22 cellular contexts compared by ENCODE assay signal in the genomic region with DNA sequence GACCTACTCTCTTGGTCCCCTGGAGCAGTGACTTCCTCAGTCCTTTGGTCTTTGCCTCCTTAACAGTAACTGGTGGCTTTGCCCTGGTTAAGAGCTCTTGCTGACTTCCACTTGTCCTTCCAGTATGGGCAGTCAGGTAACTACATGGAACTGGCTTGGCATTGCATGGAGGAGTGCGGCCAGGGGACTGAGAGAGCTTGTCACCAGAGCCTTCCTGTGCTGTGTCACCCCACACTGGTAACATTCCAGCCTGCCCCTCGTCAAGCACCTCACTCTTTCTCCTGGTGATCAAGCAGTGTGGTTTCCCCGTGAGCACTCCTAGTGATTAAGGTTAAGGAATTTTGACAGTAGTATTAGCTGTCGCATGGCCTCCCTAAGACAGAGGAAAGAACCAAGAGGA. TPM values are rescaled to one million over a fixed set of nuclear protein-coding genes. Genes with fewer than 3 reads are reported as not detected.
DNase-seq lines count a peak whose midpoint lies in the region; ATAC-seq and TF ChIP-seq lines count a peak whose summit lies in the region.
"Had no signal": no experiment of that assay in that cellular context is flagged by ENCODE, and none has a peak within 500 bp of the region (broad histone marks: within the 10 kb centered on the region; RNA-seq: fewer than 3 reads in every experiment).

No MANE protein-coding gene starts in this region.

- intact Hi-C loops in Right ventricle myocardium superior (cut with DNase I) (no loop called here), left lung (cut with DNase I) (no loop called here), thyroid gland (cut with DNase I) (no loop called here)
- intact Hi-C loops in CD4-positive, alpha-beta memory T cell (cut with micrococcal nuclease): no loop called here

- H3K4me3 ChIP-seq in left lung (no peak overlapping the region), thyroid gland (replicated peaks in 1 of 3) (no peak overlapping the region)
- no peak overlapping the region for H3K4me3 ChIP-seq in CD4-positive, alpha-beta memory T cell (ENCODE audit: low read length in 2 of 2)
- H3K4me3 ChIP-seq: GM23338, MG63 had no signal

- 69 to 71% methylated on average over 4 of the region's 4 CpGs for WGBS in thyroid gland, 2 donors

- TF ChIP-seq CTCF in left lung (IDR thresholded peaks at IDR 0.05): no peak
- no peak for TF ChIP-seq CTCF in thyroid gland (IDR thresholded peaks at IDR 0.05)
- no peak for TF ChIP-seq CTCF in RWPE1 (conservative IDR thresholded peaks at IDR 0.05; ENCODE audit: low read depth)

- POLR2A ChIA-PET in CD4-positive, alpha-beta memory T cell (lab: Charles Lee; ENCODE audit: partially characterized antibody): interaction anchor here (1.1 kb wide), 1 partner anchor 36 kb away, joined by 4 read pairs; a partner anchor contains a TSS
- POLR2A ChIA-PET in RWPE1 (lab: Yijun Ruan, JAX; ENCODE audit: low non-redundant PET): no interaction called here

- no peak overlapping the region for H3K4me3 Mint-ChIP-seq in CD4-positive, alpha-beta memory T cell
- H3K4me3 Mint-ChIP-seq: GM23338, IgD-negative memory B cell had no signal

- no peak for DNase-seq in activated naive CD4-positive, alpha-beta T cell treated with anti-CD3 and anti-CD28 coated beads, Interleukin-2, amount 50 U/mL, for 72 hours (ENCODE audit: low spot score in 2 of 2)
- DNase-seq in activated naive CD4-positive, alpha-beta T cell treated with anti-CD3 and anti-CD28 coated beads, Interleukin-2, amount 50 U/mL, for 16 hours: no peak
- DNase-seq in Right ventricle myocardium superior: no peak
- no peak for DNase-seq in left lung
- peak; percentile 69 to 71 for DNase-seq in thyroid gland
- DNase-seq in CD4-positive, alpha-beta memory T cell: no peak
- DNase-seq in RWPE1 (ENCODE audit: low spot score): no peak
- DNase-seq: 8988T, DMS153, GF-D8, Karpas-422, MG63, NCI-H1092, NCI-H1436 treated with DMSO at 0.1 percent for 48 hours, NCI-H2029, NCI-H345, NCI-H526, PC-3 had no signal

- peaks cover 9 to 29% of the 10 kb centered on the region in 2 donors for H3K36me3 Mint-ChIP-seq in activated naive CD4-positive, alpha-beta T cell treated with anti-CD3 and anti-CD28 coated beads, Interleukin-2, amount 50 U/mL, for 72 hours
- peaks cover 74 to 90% of the 10 kb centered on the region in 2 donors for H3K36me3 Mint-ChIP-seq in CD4-positive, alpha-beta memory T cell

- H3K4me1 ChIP-seq in left lung (peaks cover 0 to 7% of the 10 kb centered on the region in 2 donors), thyroid gland (peaks cover 66 to 76% of the 10 kb centered on the region in 2 donors)
- no peaks in the 10 kb centered on the region for H3K4me1 ChIP-seq in CD4-positive, alpha-beta memory T cell (ENCODE audit: insufficient read depth, low read length)

- no peak overlapping the region for H3K27ac ChIP-seq in left lung
- peak overlapping the region; percentile 81 to 99 (median 96) for H3K27ac ChIP-seq in thyroid gland
- no peak overlapping the region for H3K27ac ChIP-seq in CD4-positive, alpha-beta memory T cell (ENCODE audit: low read depth, low read length)
- H3K27ac ChIP-seq in RWPE1: no peak overlapping the region

- H3K27me3 ChIP-seq in left lung (no peaks in the 10 kb centered on the region), thyroid gland (no peaks in the 10 kb centered on the region)
- H3K27me3 ChIP-seq in CD4-positive, alpha-beta memory T cell (ENCODE audit: insufficient read depth, low read length): no peaks in the 10 kb centered on the region
- H3K27me3 ChIP-seq: MG63 had no signal

- peak overlapping the region; percentile 37 to 41 for H3K27ac Mint-ChIP-seq in activated naive CD4-positive, alpha-beta T cell treated with anti-CD3 and anti-CD28 coated beads, Interleukin-2, amount 50 U/mL, for 72 hours
- peak overlapping the region in 3 of 7 donors; percentile 14 to 62 (median 47) for H3K27ac Mint-ChIP-seq in CD4-positive, alpha-beta memory T cell
- H3K27ac Mint-ChIP-seq: GM23338 had no signal

- H3K36me3 ChIP-seq in left lung: peaks cover 0 to 100% of the 10 kb centered on the region in 2 donors
- peaks cover 54 to 73% of the 10 kb centered on the region in 2 donors for H3K36me3 ChIP-seq in thyroid gland
- H3K36me3 ChIP-seq in CD4-positive, alpha-beta memory T cell (ENCODE audit: insufficient read depth, low read length): peaks cover 87% of the 10 kb centered on the region

- TF ChIP-seq POLR2A in thyroid gland (IDR thresholded peaks at IDR 0.05): peak in 1 of 2 donors; percentile 9

- peaks cover 0 to 1% (median 0%) of the 10 kb centered on the region in 4 donors for H3K4me1 Mint-ChIP-seq in CD4-positive, alpha-beta memory T cell

- CTCF ChIA-PET in CD4-positive, alpha-beta memory T cell (lab: Charles Lee; ENCODE audit: partially characterized antibody): no interaction called here
- CTCF ChIA-PET in RWPE1 (lab: Yijun Ruan, JAX): interaction anchor here (1.2 to 2.1 kb wide), 2 partner anchors 15 to 21 kb away, joined by 4 to 7 read pairs; no protein-coding TSS in a partner anchor

- no peaks in the 10 kb centered on the region for H3K27me3 Mint-ChIP-seq in CD4-positive, alpha-beta memory T cell
- H3K27me3 Mint-ChIP-seq: IgD-negative memory B cell had no signal

- H3K9me3 Mint-ChIP-seq in activated naive CD4-positive, alpha-beta T cell treated with anti-CD3 and anti-CD28 coated beads, Interleukin-2, amount 50 U/mL, for 72 hours: no peaks in the 10 kb centered on the region
- no peaks in the 10 kb centered on the region for H3K9me3 Mint-ChIP-seq in CD4-positive, alpha-beta memory T cell
- H3K9me3 Mint-ChIP-seq: GM23338, IgD-negative memory B cell had no signal

- no peaks in the 10 kb centered on the region for H3K9me3 ChIP-seq in left lung
- no peaks in the 10 kb centered on the region for H3K9me3 ChIP-seq in thyroid gland
- no peaks in the 10 kb centered on the region for H3K9me3 ChIP-seq in CD4-positive, alpha-beta memory T cell (ENCODE audit: control insufficient read depth in 1 of 2, low read length in 2 of 2)
- H3K9me3 ChIP-seq: MG63 had no signal

- no peak for ATAC-seq in activated naive CD4-positive, alpha-beta T cell treated with anti-CD3 and anti-CD28 coated beads, Interleukin-2, amount 50 U/mL, for 72 hours
- ATAC-seq in Right ventricle myocardium superior (ENCODE audit: poor library complexity): peak; percentile 58
- ATAC-seq in left lung: peak; percentile 43
- ATAC-seq in GM18873 (IDR thresholded peaks at IDR 0.05; ENCODE audit: low FRiP score, unreplicated experiment): no peak
- ATAC-seq: GM23338, HCT116, PC-3 had no signal

RNA-seq across cellular contexts. Expression of a gene that starts 19.3 kb away (rescaled TPM):
- 1 to 10 TPM in 1 of 2 donors, under 1 TPM in 1; 0.16 to 1.7 TPM for total RNA-seq in activated naive CD4-positive, alpha-beta T cell treated with anti-CD3 and anti-CD28 coated beads, Interleukin-2, amount 50 U/mL, for 72 hours
- total RNA-seq in Right ventricle myocardium superior (4.2 TPM), left lung (1 to 10 TPM; 6.2 to 7.4 TPM), thyroid gland (100 to 1,000 TPM; 102 to 241 (median 123) TPM)
- under 1 TPM; 0.33 to 0.70 TPM for total RNA-seq in CD4-positive, alpha-beta memory T cell
- under 1 TPM; 0.32 to 0.95 TPM for polyA plus RNA-seq in CD4-positive, alpha-beta memory T cell

RNA-seq across cellular contexts. Expression of a gene that starts 30.6 kb away (rescaled TPM):
- 100 to 1,000 TPM; 167 to 264 TPM for total RNA-seq in activated naive CD4-positive, alpha-beta T cell treated with anti-CD3 and anti-CD28 coated beads, Interleukin-2, amount 50 U/mL, for 72 hours
- total RNA-seq in Right ventricle myocardium superior (94.9 TPM), left lung (100 to 1,000 TPM; 554 to 728 TPM), thyroid gland (1,000 to 10,000 TPM; 1,046 to 3,819 (median 1,394) TPM)
- total RNA-seq in CD4-positive, alpha-beta memory T cell: 100 to 1,000 TPM; 247 to 271 TPM
- 100 to 1,000 TPM; 616 to 730 TPM for polyA plus RNA-seq in CD4-positive, alpha-beta memory T cell

RNA-seq across cellular contexts. Expression of a gene that starts 36.4 kb away (rescaled TPM):
- 100 to 1,000 TPM in 1 of 2 donors, 10 to 100 TPM in 1; 58.8 to 128 TPM for total RNA-seq in activated naive CD4-positive, alpha-beta T cell treated with anti-CD3 and anti-CD28 coated beads, Interleukin-2, amount 50 U/mL, for 72 hours
- total RNA-seq in Right ventricle myocardium superior (86.3 TPM), left lung (100 to 1,000 TPM; 150 to 160 TPM), thyroid gland (100 to 1,000 TPM; 184 to 348 (median 211) TPM)
- 100 to 1,000 TPM; 147 to 155 TPM for total RNA-seq in CD4-positive, alpha-beta memory T cell
- 10 to 100 TPM; 58.3 to 73.6 TPM for polyA plus RNA-seq in CD4-positive, alpha-beta memory T cell

RNA-seq across cellular contexts. Expression of a gene that starts 38.6 kb away (rescaled TPM):
- 10 to 100 TPM; 77.9 to 95.4 TPM for total RNA-seq in activated naive CD4-positive, alpha-beta T cell treated with anti-CD3 and anti-CD28 coated beads, Interleukin-2, amount 50 U/mL, for 72 hours
- total RNA-seq in Right ventricle myocardium superior (57.9 TPM), left lung (10 to 100 TPM; 51.4 to 73.0 TPM), thyroid gland (100 to 1,000 TPM; 104 to 144 (median 129) TPM)
- 10 to 100 TPM; 35.0 to 36.4 TPM for total RNA-seq in CD4-positive, alpha-beta memory T cell
- 100 to 1,000 TPM in 1 of 2 donors, 10 to 100 TPM in 1; 70.0 to 134 TPM for polyA plus RNA-seq in CD4-positive, alpha-beta memory T cell

Comparison
In these comparisons a context has a peak if more than half of its experiments do, and no peak if none do; other contexts are left out.
1. ATAC-seq: peak in Right ventricle myocardium superior (single experiment) and left lung (single experiment); none in activated naive CD4-positive, alpha-beta T cell treated with anti-CD3 and anti-CD28 coated beads, Interleukin-2, amount 50 U/mL, for 72 hours (0 of 2) and GM18873 (single experiment).
2. DNase-seq: peak in thyroid gland (2 of 2); none in activated naive CD4-positive, alpha-beta T cell treated with anti-CD3 and anti-CD28 coated beads, Interleukin-2, amount 50 U/mL, for 72 hours (0 of 2), activated naive CD4-positive, alpha-beta T cell treated with anti-CD3 and anti-CD28 coated beads, Interleukin-2, amount 50 U/mL, for 16 hours (single experiment), Right ventricle myocardium superior (single experiment), left lung (0 of 2), CD4-positive, alpha-beta memory T cell (0 of 5) and RWPE1 (single experiment).
3. H3K27ac ChIP-seq: peak in thyroid gland (3 of 3); none in left lung (0 of 2), CD4-positive, alpha-beta memory T cell (single experiment) and RWPE1 (single experiment).
4. RNA of a gene that starts 19.3 kb away (total RNA-seq): 102 to 241 TPM in thyroid gland; 6.2 to 7.4 TPM in left lung, 4.2 TPM in Right ventricle myocardium superior (single experiment), 0.16 to 1.7 TPM in activated naive CD4-positive, alpha-beta T cell treated with anti-CD3 and anti-CD28 coated beads, Interleukin-2, amount 50 U/mL, for 72 hours and 0.33 to 0.70 TPM in CD4-positive, alpha-beta memory T cell; every median in the first group is over 10 times any median in the second.